1 cellular context compared by ENCODE assay signal in the genomic region with DNA sequence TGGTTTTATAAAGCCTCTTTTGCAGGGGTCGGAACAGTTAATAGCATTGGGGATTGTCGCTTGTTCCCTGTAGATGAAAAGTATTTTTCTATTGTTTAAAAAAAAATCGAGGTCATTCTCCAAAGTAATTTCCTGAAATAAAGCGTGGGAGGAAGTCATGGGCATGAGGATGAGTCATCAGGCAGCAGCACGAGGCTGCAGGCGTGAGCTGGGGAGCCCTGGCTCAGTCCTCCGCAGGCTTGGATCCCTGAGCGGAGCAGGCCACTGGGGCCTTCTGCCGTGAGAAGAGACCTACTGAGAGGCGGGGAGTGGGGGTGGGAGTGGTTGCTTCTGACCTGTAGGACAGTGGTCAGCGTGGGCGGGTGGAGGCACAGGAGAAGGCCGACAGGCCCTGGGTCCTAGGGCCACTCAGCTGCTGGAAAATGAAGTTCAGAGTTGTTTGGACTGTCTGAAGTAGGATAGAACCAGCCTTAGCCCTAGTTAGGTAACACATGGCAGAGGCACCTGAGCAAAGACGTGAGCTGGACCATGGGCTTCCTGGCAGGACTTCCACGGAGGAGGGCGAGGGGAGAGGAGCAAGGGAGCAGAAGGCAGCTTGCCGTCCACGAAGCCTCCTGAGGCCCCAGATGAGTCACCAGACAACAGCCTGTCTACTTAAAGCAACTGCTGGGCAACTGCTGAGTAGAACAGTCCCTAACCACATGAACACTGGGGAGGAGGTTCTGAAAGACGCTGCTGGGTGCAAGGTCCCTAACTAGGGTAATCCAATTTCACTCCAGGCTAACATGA.
A peak's percentile ranks its signal among the peaks of the same experiment; 100 is the strongest.
TF ChIP-seq lines count a peak whose summit lies in the region.

No MANE protein-coding gene starts in this region.

TF ChIP-seq in K562, 482 proteins besides CTCF, POLR2A, EP300 and RAD21 (continued from another document and continues in another):
- TF ChIP-seq, protein P1, sequence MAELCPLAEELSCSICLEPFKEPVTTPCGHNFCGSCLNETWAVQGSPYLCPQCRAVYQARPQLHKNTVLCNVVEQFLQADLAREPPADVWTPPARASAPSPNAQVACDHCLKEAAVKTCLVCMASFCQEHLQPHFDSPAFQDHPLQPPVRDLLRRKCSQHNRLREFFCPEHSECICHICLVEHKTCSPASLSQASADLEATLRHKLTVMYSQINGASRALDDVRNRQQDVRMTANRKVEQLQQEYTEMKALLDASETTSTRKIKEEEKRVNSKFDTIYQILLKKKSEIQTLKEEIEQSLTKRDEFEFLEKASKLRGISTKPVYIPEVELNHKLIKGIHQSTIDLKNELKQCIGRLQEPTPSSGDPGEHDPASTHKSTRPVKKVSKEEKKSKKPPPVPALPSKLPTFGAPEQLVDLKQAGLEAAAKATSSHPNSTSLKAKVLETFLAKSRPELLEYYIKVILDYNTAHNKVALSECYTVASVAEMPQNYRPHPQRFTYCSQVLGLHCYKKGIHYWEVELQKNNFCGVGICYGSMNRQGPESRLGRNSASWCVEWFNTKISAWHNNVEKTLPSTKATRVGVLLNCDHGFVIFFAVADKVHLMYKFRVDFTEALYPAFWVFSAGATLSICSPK (IDR thresholded peaks at IDR 0.05; ENCODE audit: borderline replicate concordance), result no peak
- TF ChIP-seq ZNF766 (CRISPR knock-in tag; conservative IDR thresholded peaks at IDR 0.05) (peak; percentile 40; the same call in 1 of the 2 replicates), NONO (IDR thresholded peaks at IDR 0.05; ENCODE audit: low read depth in 2 of 2, low read length in 1 of 2) (no peak), PHB2 (IDR thresholded peaks at IDR 0.05; ENCODE audit: low read depth) (no peak), ZNF146 (CRISPR knock-in tag; IDR thresholded peaks at IDR 0.05; ENCODE audit: unreplicated experiment) (no peak), TOE1 (IDR thresholded peaks at IDR 0.05; ENCODE audit: borderline replicate concordance) (peak; percentile 73), TOE1 (CRISPR knock-in tag; IDR thresholded peaks at IDR 0.05; ENCODE audit: borderline replicate concordance, low read depth) (no peak), ZC3H8 (IDR thresholded peaks at IDR 0.05) (no peak), LARP7 (IDR thresholded peaks at IDR 0.05) (no peak), POU5F1 (IDR thresholded peaks at IDR 0.05; ENCODE audit: borderline replicate concordance, low read depth, low read length, partially characterized antibody) (no peak), BCOR (IDR thresholded peaks at IDR 0.05) (no peak), TSC22D4 (tag; IDR thresholded peaks at IDR 0.05) (no peak), CHD1 (IDR thresholded peaks at IDR 0.05; ENCODE audit: low read length) (no peak), ZNF133 (CRISPR knock-in tag; IDR thresholded peaks at IDR 0.05) (no peak), GABPB1 (CRISPR knock-in tag; IDR thresholded peaks at IDR 0.05) (no peak), SIN3A (IDR thresholded peaks at IDR 0.05; ENCODE audit: borderline replicate concordance in 2 of 2, control insufficient read depth in 1 of 2, low read depth in 2 of 2, low read length in 2 of 2) (no peak), TEAD1 (CRISPR knock-in tag; IDR thresholded peaks at IDR 0.05) (peak in 1 of 2 experiments; percentile 51; a peak in 1 of 4 replicates), PRPF4 (IDR thresholded peaks at IDR 0.05; ENCODE audit: insufficient read depth, low read depth, low read length, poor library complexity, severe bottlenecking) (no peak), ZBTB7A (IDR thresholded peaks at IDR 0.05; ENCODE audit: borderline replicate concordance, control insufficient read depth, low read depth, low read length) (no peak; the same call in 1 of the 2 replicates), BACH1 (tag; IDR thresholded peaks at IDR 0.05) (peak; percentile 63), ZSCAN29 (IDR thresholded peaks at IDR 0.05) (no peak), SMARCB1 (IDR thresholded peaks at IDR 0.05; ENCODE audit: insufficient read length, low read depth) (no peak), ZNF224 (CRISPR knock-in tag; IDR thresholded peaks at IDR 0.05) (no peak), RBM34 (IDR thresholded peaks at IDR 0.05; ENCODE audit: borderline replicate concordance, insufficient read depth, low read length) (no peak), RB1 (IDR thresholded peaks at IDR 0.05; ENCODE audit: low read depth) (no peak), FOS (IDR thresholded peaks at IDR 0.05; ENCODE audit: extremely low read depth, insufficient read length) (peak; percentile 56), HNRNPL (IDR thresholded peaks at IDR 0.05; ENCODE audit: low read depth, low read length) (no peak), EP400 (IDR thresholded peaks at IDR 0.05) (peak; percentile 63), JUNB (CRISPR knock-in tag; conservative IDR thresholded peaks at IDR 0.05) (peak; percentile 92), ZNF444 (CRISPR knock-in tag; IDR thresholded peaks at IDR 0.05) (no peak), TEAD4 (IDR thresholded peaks at IDR 0.05; ENCODE audit: low read length) (no peak), TEAD4 (CRISPR knock-in tag; IDR thresholded peaks at IDR 0.05; ENCODE audit: borderline replicate concordance) (0 out of 2 replicates have a peak, but pooled peaks have one; percentile 51), POLR2H (tag; IDR thresholded peaks at IDR 0.05; ENCODE audit: low read depth) (peak; percentile 57), CBFB (CRISPR knock-in tag; IDR thresholded peaks at IDR 0.05) (0 out of 2 replicates have a peak, but pooled peaks have one; percentile 22), KAT7 (CRISPR knock-in tag; IDR thresholded peaks at IDR 0.05; ENCODE audit: borderline replicate concordance) (no peak), ZNF212 (CRISPR knock-in tag; IDR thresholded peaks at IDR 0.05) (no peak), ZBTB1 (CRISPR knock-in tag; IDR thresholded peaks at IDR 0.05; ENCODE audit: borderline replicate concordance, low read depth) (no peak), ZNF644 (tag; IDR thresholded peaks at IDR 0.05; ENCODE audit: low read depth) (no peak)
- TF ChIP-seq, protein P2, sequence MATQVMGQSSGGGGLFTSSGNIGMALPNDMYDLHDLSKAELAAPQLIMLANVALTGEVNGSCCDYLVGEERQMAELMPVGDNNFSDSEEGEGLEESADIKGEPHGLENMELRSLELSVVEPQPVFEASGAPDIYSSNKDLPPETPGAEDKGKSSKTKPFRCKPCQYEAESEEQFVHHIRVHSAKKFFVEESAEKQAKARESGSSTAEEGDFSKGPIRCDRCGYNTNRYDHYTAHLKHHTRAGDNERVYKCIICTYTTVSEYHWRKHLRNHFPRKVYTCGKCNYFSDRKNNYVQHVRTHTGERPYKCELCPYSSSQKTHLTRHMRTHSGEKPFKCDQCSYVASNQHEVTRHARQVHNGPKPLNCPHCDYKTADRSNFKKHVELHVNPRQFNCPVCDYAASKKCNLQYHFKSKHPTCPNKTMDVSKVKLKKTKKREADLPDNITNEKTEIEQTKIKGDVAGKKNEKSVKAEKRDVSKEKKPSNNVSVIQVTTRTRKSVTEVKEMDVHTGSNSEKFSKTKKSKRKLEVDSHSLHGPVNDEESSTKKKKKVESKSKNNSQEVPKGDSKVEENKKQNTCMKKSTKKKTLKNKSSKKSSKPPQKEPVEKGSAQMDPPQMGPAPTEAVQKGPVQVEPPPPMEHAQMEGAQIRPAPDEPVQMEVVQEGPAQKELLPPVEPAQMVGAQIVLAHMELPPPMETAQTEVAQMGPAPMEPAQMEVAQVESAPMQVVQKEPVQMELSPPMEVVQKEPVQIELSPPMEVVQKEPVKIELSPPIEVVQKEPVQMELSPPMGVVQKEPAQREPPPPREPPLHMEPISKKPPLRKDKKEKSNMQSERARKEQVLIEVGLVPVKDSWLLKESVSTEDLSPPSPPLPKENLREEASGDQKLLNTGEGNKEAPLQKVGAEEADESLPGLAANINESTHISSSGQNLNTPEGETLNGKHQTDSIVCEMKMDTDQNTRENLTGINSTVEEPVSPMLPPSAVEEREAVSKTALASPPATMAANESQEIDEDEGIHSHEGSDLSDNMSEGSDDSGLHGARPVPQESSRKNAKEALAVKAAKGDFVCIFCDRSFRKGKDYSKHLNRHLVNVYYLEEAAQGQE (CRISPR knock-in tag; IDR thresholded peaks at IDR 0.05; ENCODE audit: low read depth), result peak; percentile 58; the same call in 1 of the 2 replicates
- TF ChIP-seq, protein P3, sequence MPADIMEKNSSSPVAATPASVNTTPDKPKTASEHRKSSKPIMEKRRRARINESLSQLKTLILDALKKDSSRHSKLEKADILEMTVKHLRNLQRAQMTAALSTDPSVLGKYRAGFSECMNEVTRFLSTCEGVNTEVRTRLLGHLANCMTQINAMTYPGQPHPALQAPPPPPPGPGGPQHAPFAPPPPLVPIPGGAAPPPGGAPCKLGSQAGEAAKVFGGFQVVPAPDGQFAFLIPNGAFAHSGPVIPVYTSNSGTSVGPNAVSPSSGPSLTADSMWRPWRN (IDR thresholded peaks at IDR 0.05; ENCODE audit: low read depth), result no peak
- TF ChIP-seq, protein P4, sequence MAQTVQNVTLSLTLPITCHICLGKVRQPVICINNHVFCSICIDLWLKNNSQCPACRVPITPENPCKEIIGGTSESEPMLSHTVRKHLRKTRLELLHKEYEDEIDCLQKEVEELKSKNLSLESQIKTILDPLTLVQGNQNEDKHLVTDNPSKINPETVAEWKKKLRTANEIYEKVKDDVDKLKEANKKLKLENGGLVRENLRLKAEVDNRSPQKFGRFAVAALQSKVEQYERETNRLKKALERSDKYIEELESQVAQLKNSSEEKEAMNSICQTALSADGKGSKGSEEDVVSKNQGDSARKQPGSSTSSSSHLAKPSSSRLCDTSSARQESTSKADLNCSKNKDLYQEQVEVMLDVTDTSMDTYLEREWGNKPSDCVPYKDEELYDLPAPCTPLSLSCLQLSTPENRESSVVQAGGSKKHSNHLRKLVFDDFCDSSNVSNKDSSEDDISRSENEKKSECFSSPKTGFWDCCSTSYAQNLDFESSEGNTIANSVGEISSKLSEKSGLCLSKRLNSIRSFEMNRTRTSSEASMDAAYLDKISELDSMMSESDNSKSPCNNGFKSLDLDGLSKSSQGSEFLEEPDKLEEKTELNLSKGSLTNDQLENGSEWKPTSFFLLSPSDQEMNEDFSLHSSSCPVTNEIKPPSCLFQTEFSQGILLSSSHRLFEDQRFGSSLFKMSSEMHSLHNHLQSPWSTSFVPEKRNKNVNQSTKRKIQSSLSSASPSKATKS (CRISPR knock-in tag; IDR thresholded peaks at IDR 0.05), result no peak
- TF ChIP-seq, protein P5, sequence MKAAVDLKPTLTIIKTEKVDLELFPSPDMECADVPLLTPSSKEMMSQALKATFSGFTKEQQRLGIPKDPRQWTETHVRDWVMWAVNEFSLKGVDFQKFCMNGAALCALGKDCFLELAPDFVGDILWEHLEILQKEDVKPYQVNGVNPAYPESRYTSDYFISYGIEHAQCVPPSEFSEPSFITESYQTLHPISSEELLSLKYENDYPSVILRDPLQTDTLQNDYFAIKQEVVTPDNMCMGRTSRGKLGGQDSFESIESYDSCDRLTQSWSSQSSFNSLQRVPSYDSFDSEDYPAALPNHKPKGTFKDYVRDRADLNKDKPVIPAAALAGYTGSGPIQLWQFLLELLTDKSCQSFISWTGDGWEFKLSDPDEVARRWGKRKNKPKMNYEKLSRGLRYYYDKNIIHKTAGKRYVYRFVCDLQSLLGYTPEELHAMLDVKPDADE (conservative IDR thresholded peaks at IDR 0.05; ENCODE audit: control insufficient read depth, low read depth, low read length), result no peak
- TF ChIP-seq, protein P6, sequence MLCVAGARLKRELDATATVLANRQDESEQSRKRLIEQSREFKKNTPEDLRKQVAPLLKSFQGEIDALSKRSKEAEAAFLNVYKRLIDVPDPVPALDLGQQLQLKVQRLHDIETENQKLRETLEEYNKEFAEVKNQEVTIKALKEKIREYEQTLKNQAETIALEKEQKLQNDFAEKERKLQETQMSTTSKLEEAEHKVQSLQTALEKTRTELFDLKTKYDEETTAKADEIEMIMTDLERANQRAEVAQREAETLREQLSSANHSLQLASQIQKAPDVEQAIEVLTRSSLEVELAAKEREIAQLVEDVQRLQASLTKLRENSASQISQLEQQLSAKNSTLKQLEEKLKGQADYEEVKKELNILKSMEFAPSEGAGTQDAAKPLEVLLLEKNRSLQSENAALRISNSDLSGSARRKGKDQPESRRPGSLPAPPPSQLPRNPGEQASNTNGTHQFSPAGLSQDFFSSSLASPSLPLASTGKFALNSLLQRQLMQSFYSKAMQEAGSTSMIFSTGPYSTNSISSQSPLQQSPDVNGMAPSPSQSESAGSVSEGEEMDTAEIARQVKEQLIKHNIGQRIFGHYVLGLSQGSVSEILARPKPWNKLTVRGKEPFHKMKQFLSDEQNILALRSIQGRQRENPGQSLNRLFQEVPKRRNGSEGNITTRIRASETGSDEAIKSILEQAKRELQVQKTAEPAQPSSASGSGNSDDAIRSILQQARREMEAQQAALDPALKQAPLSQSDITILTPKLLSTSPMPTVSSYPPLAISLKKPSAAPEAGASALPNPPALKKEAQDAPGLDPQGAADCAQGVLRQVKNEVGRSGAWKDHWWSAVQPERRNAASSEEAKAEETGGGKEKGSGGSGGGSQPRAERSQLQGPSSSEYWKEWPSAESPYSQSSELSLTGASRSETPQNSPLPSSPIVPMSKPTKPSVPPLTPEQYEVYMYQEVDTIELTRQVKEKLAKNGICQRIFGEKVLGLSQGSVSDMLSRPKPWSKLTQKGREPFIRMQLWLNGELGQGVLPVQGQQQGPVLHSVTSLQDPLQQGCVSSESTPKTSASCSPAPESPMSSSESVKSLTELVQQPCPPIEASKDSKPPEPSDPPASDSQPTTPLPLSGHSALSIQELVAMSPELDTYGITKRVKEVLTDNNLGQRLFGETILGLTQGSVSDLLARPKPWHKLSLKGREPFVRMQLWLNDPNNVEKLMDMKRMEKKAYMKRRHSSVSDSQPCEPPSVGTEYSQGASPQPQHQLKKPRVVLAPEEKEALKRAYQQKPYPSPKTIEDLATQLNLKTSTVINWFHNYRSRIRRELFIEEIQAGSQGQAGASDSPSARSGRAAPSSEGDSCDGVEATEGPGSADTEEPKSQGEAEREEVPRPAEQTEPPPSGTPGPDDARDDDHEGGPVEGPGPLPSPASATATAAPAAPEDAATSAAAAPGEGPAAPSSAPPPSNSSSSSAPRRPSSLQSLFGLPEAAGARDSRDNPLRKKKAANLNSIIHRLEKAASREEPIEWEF (CRISPR knock-in tag; IDR thresholded peaks at IDR 0.05), result peak; percentile 81; the same call in 1 of the 2 replicates
- TF ChIP-seq, protein P7, sequence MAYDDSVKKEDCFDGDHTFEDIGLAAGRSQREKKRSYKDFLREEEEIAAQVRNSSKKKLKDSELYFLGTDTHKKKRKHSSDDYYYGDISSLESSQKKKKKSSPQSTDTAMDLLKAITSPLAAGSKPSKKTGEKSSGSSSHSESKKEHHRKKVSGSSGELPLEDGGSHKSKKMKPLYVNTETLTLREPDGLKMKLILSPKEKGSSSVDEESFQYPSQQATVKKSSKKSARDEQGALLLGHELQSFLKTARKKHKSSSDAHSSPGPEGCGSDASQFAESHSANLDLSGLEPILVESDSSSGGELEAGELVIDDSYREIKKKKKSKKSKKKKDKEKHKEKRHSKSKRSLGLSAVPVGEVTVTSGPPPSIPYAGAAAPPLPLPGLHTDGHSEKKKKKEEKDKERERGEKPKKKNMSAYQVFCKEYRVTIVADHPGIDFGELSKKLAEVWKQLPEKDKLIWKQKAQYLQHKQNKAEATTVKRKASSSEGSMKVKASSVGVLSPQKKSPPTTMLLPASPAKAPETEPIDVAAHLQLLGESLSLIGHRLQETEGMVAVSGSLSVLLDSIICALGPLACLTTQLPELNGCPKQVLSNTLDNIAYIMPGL (CRISPR knock-in tag; IDR thresholded peaks at IDR 0.05), result no peak
